ENCODE assay signal across 11 cellular contexts in genomic region chr2:151840216-151840691, GRCh38. TPM values are rescaled to one million over a fixed set of nuclear protein-coding genes. Genes with fewer than 3 reads are reported as not detected.
DNase-seq lines count a peak whose midpoint lies in the region; ATAC-seq and TF ChIP-seq lines count a peak whose summit lies in the region.
"Had no signal": no experiment of that assay in that cellular context is flagged by ENCODE, and none has a peak within 500 bp of the region (broad histone marks: within the 10 kb centered on the region; RNA-seq: fewer than 3 reads in every experiment).

No MANE protein-coding gene starts in this region.

- TF ChIP-seq CTCF in mesothelial cell of epicardium (IDR thresholded peaks at IDR 0.05; ENCODE audit: unreplicated experiment): no peak

- no peak overlapping the region for H3K14ac ChIP-seq in mesenchymal stem cell (ENCODE audit: low read length in 2 of 2)

- no peak overlapping the region for H3K23ac ChIP-seq in mesenchymal stem cell (ENCODE audit: low read length in 2 of 2)

- H3K4me3 ChIP-seq in mesenchymal stem cell (ENCODE audit: insufficient read depth in 1 of 2, low read depth in 1 of 2, low read length in 2 of 2): no peak overlapping the region

- DNase-seq in germinal center (ENCODE audit: low spot score): peak; percentile 41
- DNase-seq in amniotic stem cell (lab: John Stamatoyannopoulos, UW): no peak
- no peak for DNase-seq in mesothelial cell of epicardium (ENCODE audit: low spot score in 2 of 2, unreplicated experiment in 2 of 2)
- no peak for DNase-seq in mesenchymal stem cell
- no peak for DNase-seq in kidney tubule cell (ENCODE audit: low spot score)
- DNase-seq: stimulated activated CD4-positive, alpha-beta T cell treated with anti-CD3 and anti-CD28 coated beads, Interleukin-4, amount 100 ng/mL, for 1 hour; SW 1271 had no signal

- H3K4me1 ChIP-seq in mesenchymal stem cell (ENCODE audit: control insufficient read depth, insufficient read depth, low read depth, low read length): no peaks in the 10 kb centered on the region

- H3K36me3 ChIP-seq in mesenchymal stem cell (ENCODE audit: control insufficient read depth in 1 of 2, insufficient read depth in 2 of 2, low read depth in 1 of 2, low read length in 2 of 2): no peaks in the 10 kb centered on the region

- H3K4me2 ChIP-seq in mesenchymal stem cell (ENCODE audit: low read length, poor library complexity, severe bottlenecking): no peak overlapping the region

- ATAC-seq in GM18870 (IDR thresholded peaks at IDR 0.05; ENCODE audit: unreplicated experiment) (peak; percentile 99), GM21717 (IDR thresholded peaks at IDR 0.05; ENCODE audit: unreplicated experiment) (peak; percentile 98), HG03442 (IDR thresholded peaks at IDR 0.05; ENCODE audit: unreplicated experiment) (peak; percentile 98)

- no peaks in the 10 kb centered on the region for H3K9me3 Mint-ChIP-seq in mesothelial cell of epicardium

- H2BK5ac ChIP-seq in mesenchymal stem cell (ENCODE audit: low read depth, low read length, poor library complexity, severe bottlenecking): no peak overlapping the region

- no peaks in the 10 kb centered on the region for H3K9me3 ChIP-seq in mesenchymal stem cell (ENCODE audit: control insufficient read depth, low read length)

- H2AK5ac ChIP-seq in mesenchymal stem cell (ENCODE audit: low read length, severe bottlenecking): no peak overlapping the region

- H3K27ac Mint-ChIP-seq in mesothelial cell of epicardium: no peak overlapping the region
- H3K27ac Mint-ChIP-seq: activated naive CD8-positive, alpha-beta T cell had no signal

- H2BK120ac ChIP-seq in mesenchymal stem cell (ENCODE audit: low read depth, low read length): no peak overlapping the region

- H3K79me1 ChIP-seq in mesenchymal stem cell (replicated peaks; ENCODE audit: low read length, poor library complexity, severe bottlenecking): no peaks in the 10 kb centered on the region

- no peak overlapping the region for H2BK12ac ChIP-seq in mesenchymal stem cell (ENCODE audit: low read length in 2 of 2)

- no peak overlapping the region for H3K4me3 Mint-ChIP-seq in mesothelial cell of epicardium
- H3K4me3 Mint-ChIP-seq: activated naive CD8-positive, alpha-beta T cell had no signal

- H3K27ac ChIP-seq in mesenchymal stem cell (ENCODE audit: low read length, poor library complexity, severe bottlenecking): no peak overlapping the region

- no peak overlapping the region for H3K18ac ChIP-seq in mesenchymal stem cell (ENCODE audit: low read depth in 1 of 2, low read length in 2 of 2)

- H3K27me3 ChIP-seq in mesenchymal stem cell (ENCODE audit: control insufficient read depth in 1 of 2, insufficient read depth in 1 of 2, low read length in 2 of 2): no peaks in the 10 kb centered on the region

- H4K91ac ChIP-seq in mesenchymal stem cell (ENCODE audit: low read length): no peak overlapping the region

- H2BK15ac ChIP-seq in mesenchymal stem cell (ENCODE audit: low read depth, poor library complexity, severe bottlenecking): no peak overlapping the region

- peaks cover 1% of the 10 kb centered on the region for H3K27me3 Mint-ChIP-seq in mesothelial cell of epicardium (ENCODE audit: low read depth)

- peaks cover 20% of the 10 kb centered on the region for H3K4me1 Mint-ChIP-seq in mesothelial cell of epicardium

- no peak overlapping the region for H3K9ac ChIP-seq in mesenchymal stem cell (ENCODE audit: low read length)

- H3K36me3 Mint-ChIP-seq in mesothelial cell of epicardium: no peaks in the 10 kb centered on the region
- H3K36me3 Mint-ChIP-seq: activated naive CD8-positive, alpha-beta T cell had no signal

- no peak overlapping the region for H3K4ac ChIP-seq in mesenchymal stem cell (ENCODE audit: low read depth in 1 of 2, low read length in 2 of 2)

- no peak overlapping the region for H2AFZ ChIP-seq in mesenchymal stem cell (ENCODE audit: low read depth, low read length)

- H4K8ac ChIP-seq in mesenchymal stem cell (ENCODE audit: low read length): no peak overlapping the region

- WGBS in mesenchymal stem cell: 100% methylated on average over 2 of the region's 2 CpGs

RNA-seq across cellular contexts. Expression of gene ARL5A, which starts 12.0 kb away (rescaled TPM):
- 52.9 to 62.2 TPM (median 58.7 TPM) in 3 replicates for total RNA-seq in mesothelial cell of epicardium
- polyA plus RNA-seq in mesenchymal stem cell (2013, experiment 1 of 2): 25.4 TPM
- polyA plus RNA-seq in mesenchymal stem cell (2013, experiment 2 of 2): 28.4 TPM
